Comparison of ENCODE assay signal across 1 cellular context in the genomic region with DNA sequence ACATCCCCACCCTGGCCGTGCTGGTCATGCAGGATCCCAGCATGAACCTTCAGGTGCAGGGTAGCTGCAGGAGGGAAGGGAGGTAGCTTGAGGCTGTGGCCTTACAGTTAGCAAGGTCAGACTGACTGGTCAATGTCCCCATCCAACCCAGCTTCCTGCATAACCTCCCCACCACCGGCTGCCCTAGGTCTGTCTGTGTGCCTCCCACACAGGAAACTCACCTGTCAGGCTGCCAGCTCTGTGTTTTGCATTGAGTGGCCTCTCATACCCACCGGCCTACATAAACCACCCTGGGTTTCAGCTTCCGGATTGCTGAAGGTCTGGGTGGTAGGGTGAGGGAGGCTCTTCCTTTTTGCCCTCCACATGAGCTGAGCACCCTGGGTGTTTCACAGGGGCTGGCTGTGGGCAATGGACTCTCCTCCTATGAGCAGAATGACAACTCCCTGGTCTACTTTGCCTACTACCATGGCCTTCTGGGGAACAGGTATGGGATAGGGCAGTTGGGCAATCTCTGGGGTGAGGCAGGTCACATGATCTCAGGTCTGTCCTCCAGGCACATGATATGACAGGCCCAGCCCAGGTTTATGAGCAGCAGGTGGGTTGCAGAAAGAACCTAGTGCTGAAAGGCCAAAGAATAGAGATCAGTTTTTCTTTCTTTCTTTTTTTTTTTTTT.
TF ChIP-seq lines count a peak whose summit lies in the region.

No MANE protein-coding gene starts in this region.

TF ChIP-seq in GM12878, 131 proteins besides CTCF, POLR2A, EP300 and RAD21:
- TF ChIP-seq ZBTB40 (IDR thresholded peaks at IDR 0.05; ENCODE audit: borderline replicate concordance): no peak
- TF ChIP-seq SIN3A (IDR thresholded peaks at IDR 0.05; ENCODE audit: low read depth, low read length): no peak
- no peak for TF ChIP-seq ZNF207 (IDR thresholded peaks at IDR 0.05; ENCODE audit: borderline replicate concordance)
- no peak for TF ChIP-seq TARDBP (IDR thresholded peaks at IDR 0.05; ENCODE audit: borderline replicate concordance)
- no peak for TF ChIP-seq MEF2B (IDR thresholded peaks at IDR 0.05; ENCODE audit: partially characterized antibody, poor library complexity, severe bottlenecking)
- TF ChIP-seq CREM (IDR thresholded peaks at IDR 0.05; ENCODE audit: low read depth): no peak
- TF ChIP-seq ZBTB4 (CRISPR knock-in tag; IDR thresholded peaks at IDR 0.05): no peak
- no peak for TF ChIP-seq SMAD5 (IDR thresholded peaks at IDR 0.05; ENCODE audit: low read depth)
- no peak for TF ChIP-seq YY1 (IDR thresholded peaks at IDR 0.05; ENCODE audit: low read depth, low read length)
- no peak for TF ChIP-seq ATF2 (IDR thresholded peaks at IDR 0.05; ENCODE audit: low read length)
- TF ChIP-seq, protein P1, sequence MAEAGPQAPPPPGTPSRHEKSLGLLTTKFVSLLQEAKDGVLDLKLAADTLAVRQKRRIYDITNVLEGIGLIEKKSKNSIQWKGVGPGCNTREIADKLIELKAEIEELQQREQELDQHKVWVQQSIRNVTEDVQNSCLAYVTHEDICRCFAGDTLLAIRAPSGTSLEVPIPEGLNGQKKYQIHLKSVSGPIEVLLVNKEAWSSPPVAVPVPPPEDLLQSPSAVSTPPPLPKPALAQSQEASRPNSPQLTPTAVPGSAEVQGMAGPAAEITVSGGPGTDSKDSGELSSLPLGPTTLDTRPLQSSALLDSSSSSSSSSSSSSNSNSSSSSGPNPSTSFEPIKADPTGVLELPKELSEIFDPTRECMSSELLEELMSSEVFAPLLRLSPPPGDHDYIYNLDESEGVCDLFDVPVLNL (IDR thresholded peaks at IDR 0.05; ENCODE audit: low read depth, low read length): no peak
- TF ChIP-seq IKZF2 (IDR thresholded peaks at IDR 0.05): no peak
- TF ChIP-seq TCF12 (IDR thresholded peaks at IDR 0.05; ENCODE audit: low read depth, low read length): no peak
- TF ChIP-seq, protein P2, sequence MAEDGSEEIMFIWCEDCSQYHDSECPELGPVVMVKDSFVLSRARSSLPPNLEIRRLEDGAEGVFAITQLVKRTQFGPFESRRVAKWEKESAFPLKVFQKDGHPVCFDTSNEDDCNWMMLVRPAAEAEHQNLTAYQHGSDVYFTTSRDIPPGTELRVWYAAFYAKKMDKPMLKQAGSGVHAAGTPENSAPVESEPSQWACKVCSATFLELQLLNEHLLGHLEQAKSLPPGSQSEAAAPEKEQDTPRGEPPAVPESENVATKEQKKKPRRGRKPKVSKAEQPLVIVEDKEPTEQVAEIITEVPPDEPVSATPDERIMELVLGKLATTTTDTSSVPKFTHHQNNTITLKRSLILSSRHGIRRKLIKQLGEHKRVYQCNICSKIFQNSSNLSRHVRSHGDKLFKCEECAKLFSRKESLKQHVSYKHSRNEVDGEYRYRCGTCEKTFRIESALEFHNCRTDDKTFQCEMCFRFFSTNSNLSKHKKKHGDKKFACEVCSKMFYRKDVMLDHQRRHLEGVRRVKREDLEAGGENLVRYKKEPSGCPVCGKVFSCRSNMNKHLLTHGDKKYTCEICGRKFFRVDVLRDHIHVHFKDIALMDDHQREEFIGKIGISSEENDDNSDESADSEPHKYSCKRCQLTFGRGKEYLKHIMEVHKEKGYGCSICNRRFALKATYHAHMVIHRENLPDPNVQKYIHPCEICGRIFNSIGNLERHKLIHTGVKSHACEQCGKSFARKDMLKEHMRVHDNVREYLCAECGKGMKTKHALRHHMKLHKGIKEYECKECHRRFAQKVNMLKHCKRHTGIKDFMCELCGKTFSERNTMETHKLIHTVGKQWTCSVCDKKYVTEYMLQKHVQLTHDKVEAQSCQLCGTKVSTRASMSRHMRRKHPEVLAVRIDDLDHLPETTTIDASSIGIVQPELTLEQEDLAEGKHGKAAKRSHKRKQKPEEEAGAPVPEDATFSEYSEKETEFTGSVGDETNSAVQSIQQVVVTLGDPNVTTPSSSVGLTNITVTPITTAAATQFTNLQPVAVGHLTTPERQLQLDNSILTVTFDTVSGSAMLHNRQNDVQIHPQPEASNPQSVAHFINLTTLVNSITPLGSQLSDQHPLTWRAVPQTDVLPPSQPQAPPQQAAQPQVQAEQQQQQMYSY (CRISPR knock-in tag; IDR thresholded peaks at IDR 0.05): no peak
- TF ChIP-seq MXI1 (IDR thresholded peaks at IDR 0.05; ENCODE audit: low read depth, low read length): no peak
- TF ChIP-seq ESRRA (IDR thresholded peaks at IDR 0.05; ENCODE audit: low read length): no peak
- TF ChIP-seq ZBTB33 (IDR thresholded peaks at IDR 0.05): no peak
- TF ChIP-seq RELB (IDR thresholded peaks at IDR 0.05; ENCODE audit: low read depth): no peak
- no peak for TF ChIP-seq BMI1 (IDR thresholded peaks at IDR 0.05; ENCODE audit: borderline replicate concordance)
